ENCODE assay signal across 1 cellular context in the genomic region with DNA sequence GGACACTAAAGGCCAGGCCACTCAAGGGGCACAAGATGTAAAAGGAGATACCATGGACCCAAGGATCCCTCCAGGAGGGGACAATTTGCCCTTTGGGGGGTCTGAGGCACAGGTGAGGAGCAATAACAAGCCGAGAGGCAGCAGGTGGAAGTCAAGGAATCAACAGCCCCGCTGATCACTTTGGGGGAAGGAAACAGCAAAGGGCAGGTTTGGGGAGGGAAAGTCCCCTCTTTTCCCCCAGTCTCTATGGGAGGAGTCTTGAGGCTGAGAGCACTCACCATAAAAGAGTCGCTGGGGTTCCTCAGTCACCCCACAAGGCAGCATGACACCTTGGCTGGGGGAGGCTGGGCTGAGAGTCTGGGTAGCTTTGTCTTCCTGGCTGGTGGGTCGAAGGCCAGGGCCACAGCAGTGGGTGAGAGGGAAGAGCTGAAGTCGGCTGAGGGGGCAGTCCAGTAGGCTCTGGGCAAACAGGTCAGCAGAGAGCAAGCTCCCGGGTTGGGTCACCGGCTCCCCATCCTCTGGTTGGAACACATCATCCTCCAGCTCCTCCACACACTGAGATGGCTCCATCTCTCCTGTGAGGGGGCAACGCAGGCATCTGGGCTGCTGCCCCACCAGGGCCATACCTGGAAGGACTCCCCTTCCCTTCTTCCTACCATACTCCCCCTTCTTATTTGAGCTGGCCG.
TF ChIP-seq lines count a peak whose summit lies in the region.

No MANE protein-coding gene starts in this region.

TF ChIP-seq in HCT116, 20 proteins besides CTCF, POLR2A, EP300 and RAD21:
- no peak for TF ChIP-seq SP1 (IDR thresholded peaks at IDR 0.05; ENCODE audit: low read depth)
- no peak for TF ChIP-seq TCF7L2 (IDR thresholded peaks at IDR 0.05; ENCODE audit: borderline replicate concordance, extremely low read depth, insufficient read depth, insufficient read length)
